8 cellular contexts compared by ENCODE assay signal in genomic region chr1:152458384-152459185, GRCh38. TPM values are rescaled to one million over a fixed set of nuclear protein-coding genes. Genes with fewer than 3 reads are reported as not detected.
DNase-seq lines count a peak whose midpoint lies in the region; ATAC-seq and TF ChIP-seq lines count a peak whose summit lies in the region.

No MANE protein-coding gene starts in this region.

- no peaks in the 10 kb centered on the region for H3K79me2 ChIP-seq in Karpas-422 (ENCODE audit: low read length)

- H3K9me3 Mint-ChIP-seq in type B pancreatic cell: peaks cover 6% of the 10 kb centered on the region

- H3K9me3 ChIP-seq in Karpas-422 (ENCODE audit: low read length): no peaks in the 10 kb centered on the region
- no peaks in the 10 kb centered on the region for H3K9me3 ChIP-seq in SJCRH30 (replicated peaks)

- H3K36me3 ChIP-seq in Karpas-422 (ENCODE audit: insufficient read depth, low read length) (no peaks in the 10 kb centered on the region), SJCRH30 (no peaks in the 10 kb centered on the region)

- peak overlapping the region; percentile 55 for H2AFZ ChIP-seq in Karpas-422 (ENCODE audit: low read length)

- H3K9ac ChIP-seq in Karpas-422 (ENCODE audit: low read length): no peak overlapping the region

- intact Hi-C loops in posterior cingulate gyrus (cut with DNase I): loop anchor here (1.0 to 2.0 kb wide), 2 partner anchors 268 to 406 kb away; no protein-coding TSS in a partner anchor

- H3K4me1 Mint-ChIP-seq in type B pancreatic cell (ENCODE audit: unreplicated experiment): no peaks in the 10 kb centered on the region

- no peaks in the 10 kb centered on the region for H4K20me1 ChIP-seq in Karpas-422 (ENCODE audit: insufficient read depth, low read depth, low read length)

- no peak overlapping the region for H3K4me3 ChIP-seq in Karpas-422 (ENCODE audit: low read length)
- H3K4me3 ChIP-seq in SJCRH30: no peak overlapping the region

- H3K36me3 Mint-ChIP-seq in type B pancreatic cell: no peaks in the 10 kb centered on the region

- H3K9me2 ChIP-seq in Karpas-422 (replicated peaks; ENCODE audit: insufficient read depth, low read length): no peaks in the 10 kb centered on the region

- TF ChIP-seq CTCF in GM10266 (IDR thresholded peaks at IDR 0.05; ENCODE audit: control insufficient read depth, insufficient read depth, low read depth, missing control alignments) (peak; percentile 96), type B pancreatic cell (conservative IDR thresholded peaks at IDR 0.05) (peak; percentile 70)

- no peak for ATAC-seq in GM19328 (IDR thresholded peaks at IDR 0.05; ENCODE audit: unreplicated experiment)

- DNase-seq in GM10266 (ENCODE audit: extremely low spot score) (peak; percentile 59), Karpas-422 (peak; percentile 93), SJCRH30 (peak; percentile 49 to 78), glomerular endothelial cell (ENCODE audit: extremely low read depth, low read depth, low spot score) (peak; percentile 41), posterior cingulate gyrus (peak in 9 of 10 donors; percentile 58 to 95 (median 79)), type B pancreatic cell (ENCODE audit: extremely low spot score, unreplicated experiment) (no peak)
- peak; percentile 70 for DNase-seq in activated effector memory CD4-positive, alpha-beta T cell treated with Interleukin-2 at 50 U/mL for 16 hours

- peak overlapping the region; percentile 8 for H3K4me2 ChIP-seq in Karpas-422 (ENCODE audit: low read depth, low read length, poor library complexity, severe bottlenecking)

- H3K27ac ChIP-seq in Karpas-422 (ENCODE audit: low read length): no peak overlapping the region
- H3K27ac ChIP-seq in SJCRH30: no peak overlapping the region

- H3K27me3 Mint-ChIP-seq in type B pancreatic cell: no peaks in the 10 kb centered on the region

- H3K27me3 ChIP-seq in Karpas-422 (ENCODE audit: low read length): no peaks in the 10 kb centered on the region
- H3K27me3 ChIP-seq in SJCRH30: no peaks in the 10 kb centered on the region

- peaks cover 7% of the 10 kb centered on the region for H3K4me1 ChIP-seq in Karpas-422 (ENCODE audit: low read length)
- H3K4me1 ChIP-seq in SJCRH30: no peaks in the 10 kb centered on the region

- no peak overlapping the region for H3K27ac Mint-ChIP-seq in type B pancreatic cell

- H3K4me3 Mint-ChIP-seq in type B pancreatic cell: no peak overlapping the region

RNA-seq across cellular contexts. Expression of gene CRNN, which starts 44.5 kb away (rescaled TPM):
- total RNA-seq in Karpas-422 (2014; rRNA removed; shearing (Covaris generic); ENCODE audit: low replicate concordance): not detected in 2 replicates
- total RNA-seq in SJCRH30 (2014; rRNA removed; shearing (Covaris generic)): not detected in 2 replicates
- total RNA-seq in glomerular endothelial cell: not detected in 2 replicates
- total RNA-seq in type B pancreatic cell (ENCODE audit: low replicate concordance): not detected in 2 replicates

RNA-seq across cellular contexts. Expression of gene LCE5A, which starts 52.0 kb away (rescaled TPM):
- not detected in 2 replicates for total RNA-seq in Karpas-422 (2014; rRNA removed; shearing (Covaris generic); ENCODE audit: low replicate concordance)
- not detected in 2 replicates for total RNA-seq in SJCRH30 (2014; rRNA removed; shearing (Covaris generic))
- total RNA-seq in glomerular endothelial cell (not detected in 2 replicates), type B pancreatic cell (ENCODE audit: low replicate concordance) (not detected in 2 replicates)

RNA-seq across cellular contexts. Expression of gene CRCT1, which starts 55.7 kb away (rescaled TPM):
- not detected in 2 replicates for total RNA-seq in Karpas-422 (2014; rRNA removed; shearing (Covaris generic); ENCODE audit: low replicate concordance)
- not detected in 2 replicates for total RNA-seq in SJCRH30 (2014; rRNA removed; shearing (Covaris generic))
- not detected in 2 replicates for total RNA-seq in glomerular endothelial cell
- not detected in 2 replicates for total RNA-seq in type B pancreatic cell (ENCODE audit: low replicate concordance)
